9 cellular contexts compared by ENCODE assay signal in genomic region chr17:4584835-4585187, GRCh38. TPM values are rescaled to one million over a fixed set of nuclear protein-coding genes. Genes with fewer than 3 reads are reported as not detected.
DNase-seq lines count a peak whose midpoint lies in the region; ATAC-seq and TF ChIP-seq lines count a peak whose summit lies in the region.
"Had no signal": no experiment of that assay in that cellular context is flagged by ENCODE, and none has a peak within 500 bp of the region (broad histone marks: within the 10 kb centered on the region; RNA-seq: fewer than 3 reads in every experiment).

No MANE protein-coding gene starts in this region.

- WGBS in prostate gland, result 3% methylated on average over 37 of the region's 45 CpGs

- no peak for TF ChIP-seq CTCF in CD8-positive, alpha-beta T cell (IDR thresholded peaks at IDR 0.05)
- TF ChIP-seq CTCF in prostate gland (IDR thresholded peaks at IDR 0.05), result no peak
- no peak for TF ChIP-seq CTCF in GM20000 (IDR thresholded peaks at IDR 0.05; ENCODE audit: extremely low read depth, missing control alignments)

- intact Hi-C loops in CD8-positive, alpha-beta T cell (cut with DNase I, micrococcal nuclease), result no loop called here
- intact Hi-C loops in prostate gland (cut with DNase I), result loop anchor here (5.0 kb wide), 1 partner anchor 37 kb away; no protein-coding TSS in a partner anchor

- H3K27ac Mint-ChIP-seq in CD8-positive, alpha-beta T cell, result no peak overlapping the region
- no peak overlapping the region for H3K27ac Mint-ChIP-seq in T-helper 17 cell

- H3K36me3 ChIP-seq in CD8-positive, alpha-beta T cell (ENCODE audit: insufficient read depth, low read length), result no peaks in the 10 kb centered on the region
- H3K36me3 ChIP-seq in iPS-15b (ENCODE audit: control insufficient read depth, insufficient read depth, low read length) (no peaks in the 10 kb centered on the region), prostate gland (no peaks in the 10 kb centered on the region)

- POLR2A ChIA-PET in CD8-positive, alpha-beta T cell (lab: Charles Lee), result no interaction called here

- peaks cover 8% of the 10 kb centered on the region for H3K4me1 Mint-ChIP-seq in CD8-positive, alpha-beta T cell (ENCODE audit: low read depth)
- H3K4me1 Mint-ChIP-seq in T-helper 17 cell, result peaks cover 5% of the 10 kb centered on the region

- H3K36me3 Mint-ChIP-seq in CD8-positive, alpha-beta T cell, result no peaks in the 10 kb centered on the region
- peaks cover 8% of the 10 kb centered on the region for H3K36me3 Mint-ChIP-seq in T-helper 17 cell (ENCODE audit: low read depth)

- H3K4me1 ChIP-seq in CD8-positive, alpha-beta T cell (ENCODE audit: insufficient read depth, low read length), result no peaks in the 10 kb centered on the region
- H3K4me1 ChIP-seq in iPS-15b (ENCODE audit: control insufficient read depth, insufficient read depth, low read length), result peaks cover 4% of the 10 kb centered on the region
- no peaks in the 10 kb centered on the region for H3K4me1 ChIP-seq in prostate gland (replicated peaks)

- H3K9ac ChIP-seq in iPS-15b (ENCODE audit: low read depth, low read length), result no peak overlapping the region

- no peak for ATAC-seq in CD8-positive, alpha-beta T cell
- ATAC-seq in T-helper 17 cell, result no peak

- CTCF ChIA-PET in CD8-positive, alpha-beta T cell (lab: Charles Lee), result interaction anchor here (1.2 kb wide), 1 partner anchor 22 kb away, joined by 4 read pairs; no protein-coding TSS in a partner anchor

- H3K27me3 ChIP-seq in CD8-positive, alpha-beta T cell (ENCODE audit: insufficient read depth, low read length), result no peaks in the 10 kb centered on the region
- H3K27me3 ChIP-seq in iPS-15b (ENCODE audit: control insufficient read depth, insufficient read depth, low read length) (peaks cover 27% of the 10 kb centered on the region), prostate gland (replicated peaks; ENCODE audit: insufficient read depth) (peaks cover 5% of the 10 kb centered on the region)

- no peak for DNase-seq in CD8-positive, alpha-beta T cell
- no peak for DNase-seq in T-helper 17 cell
- DNase-seq in prostate gland (ENCODE audit: low spot score), result no peak
- no peak for DNase-seq in T-helper 9 cell
- no peak for DNase-seq in GF-D8 (lab: John Stamatoyannopoulos, UW)
- DNase-seq in GM20000 (ENCODE audit: low spot score), result no peak
- DNase-seq in mucosa of gallbladder (ENCODE audit: low spot score), result no peak
- DNase-seq: NCI-H1048 had no signal

- TF ChIP-seq POLR2A in prostate gland (IDR thresholded peaks at IDR 0.05), result no peak

- H3K4me3 ChIP-seq in CD8-positive, alpha-beta T cell (ENCODE audit: low read depth, low read length), result no peak overlapping the region
- H3K4me3 ChIP-seq in iPS-15b (ENCODE audit: low read depth, low read length) (peak overlapping the region; percentile 60), prostate gland (peak overlapping the region; percentile 33 to 43)

- peak overlapping the region; percentile 68 for H3K4me3 Mint-ChIP-seq in CD8-positive, alpha-beta T cell
- H3K4me3 Mint-ChIP-seq in T-helper 17 cell, result peak overlapping the region; percentile 63

- no peaks in the 10 kb centered on the region for H3K9me3 Mint-ChIP-seq in CD8-positive, alpha-beta T cell

- H3K9me3 ChIP-seq in CD8-positive, alpha-beta T cell (ENCODE audit: low read length), result no peaks in the 10 kb centered on the region
- no peaks in the 10 kb centered on the region for H3K9me3 ChIP-seq in T-helper 17 cell (ENCODE audit: control insufficient read depth, low read length, poor library complexity, severe bottlenecking)
- H3K9me3 ChIP-seq in iPS-15b (ENCODE audit: control insufficient read depth, insufficient read depth, low read length), result no peaks in the 10 kb centered on the region
- H3K9me3 ChIP-seq in prostate gland, result no peaks in the 10 kb centered on the region

- H3K27ac ChIP-seq in CD8-positive, alpha-beta T cell (ENCODE audit: low read depth, low read length), result no peak overlapping the region
- H3K27ac ChIP-seq in prostate gland, result no peak overlapping the region

- peaks cover 29% of the 10 kb centered on the region for H3K27me3 Mint-ChIP-seq in CD8-positive, alpha-beta T cell (ENCODE audit: low read depth)
- peaks cover 60% of the 10 kb centered on the region for H3K27me3 Mint-ChIP-seq in T-helper 17 cell

RNA-seq across cellular contexts. Expression of gene SMTNL2, which starts 0.5 kb away (rescaled TPM):
- not detected for total RNA-seq in CD8-positive, alpha-beta T cell
- total RNA-seq in T-helper 17 cell (not detected), prostate gland (1 to 10 TPM; 4.6 to 6.3 TPM), mucosa of gallbladder (2.4 TPM)

RNA-seq across cellular contexts. Expression of gene GGT6, which starts 24.4 kb away (rescaled TPM):
- total RNA-seq in CD8-positive, alpha-beta T cell, result not detected
- total RNA-seq in T-helper 17 cell (not detected), prostate gland (10 to 100 TPM; 23.5 to 35.6 TPM), mucosa of gallbladder (21.3 TPM)

RNA-seq across cellular contexts. Expression of gene MYBBP1A, which starts 29.6 kb away (rescaled TPM):
- 10 to 100 TPM; 69.8 to 71.8 TPM for total RNA-seq in CD8-positive, alpha-beta T cell
- total RNA-seq in T-helper 17 cell (10 to 100 TPM; 63.8 to 64.4 TPM), prostate gland (10 to 100 TPM; 44.4 to 71.2 TPM), mucosa of gallbladder (30.8 TPM)

RNA-seq across cellular contexts. Expression of gene ALOX15, which starts 56.7 kb away (rescaled TPM):
- total RNA-seq in CD8-positive, alpha-beta T cell, result not detected
- total RNA-seq in T-helper 17 cell (under 1 TPM in 1 of 2 donors, not detected in 1; 0.13 TPM), prostate gland (under 1 TPM; 0.41 to 0.97 TPM), mucosa of gallbladder (0.49 TPM)

Comparison
In these comparisons a context has a peak if more than half of its experiments do, and no peak if none do; other contexts are left out.
1. RNA of gene GGT6, which starts 24.4 kb away (total RNA-seq): 23.5 to 35.6 TPM in prostate gland and 21.3 TPM in mucosa of gallbladder (single experiment); not detected in CD8-positive, alpha-beta T cell and not detected in T-helper 17 cell; every median in the first group is over 10 times any median in the second.